In genomic region chr1:103561612-103562395, GRCh38 we compare ENCODE assay signal across 8 cellular contexts. TPM values are rescaled to one million over a fixed set of nuclear protein-coding genes. Genes with fewer than 3 reads are reported as not detected.
DNase-seq lines count a peak whose midpoint lies in the region; ATAC-seq and TF ChIP-seq lines count a peak whose summit lies in the region.

No MANE protein-coding gene starts in this region.

- H3K36me3 Mint-ChIP-seq in naive B cell = peaks cover 8 to 11% of the 10 kb centered on the region in 2 donors

- peaks cover 5 to 11% (median 10%) of the 10 kb centered on the region in 3 donors for H3K4me1 Mint-ChIP-seq in naive B cell

- H3K9me3 Mint-ChIP-seq in naive B cell = peaks cover 0 to 3% (median 0%) of the 10 kb centered on the region in 7 donors

- no peaks in the 10 kb centered on the region for H3K27me3 Mint-ChIP-seq in naive B cell

- peak overlapping the region in 5 of 8 donors; percentile 20 to 40 (median 22) for H3K4me3 Mint-ChIP-seq in naive B cell

- TF ChIP-seq POLR2A in GM18505 (IDR thresholded peaks at IDR 0.05; ENCODE audit: borderline replicate concordance, extremely low read depth, insufficient read depth, insufficient read length) = no peak

- ATAC-seq in GM18505 (IDR thresholded peaks at IDR 0.05; ENCODE audit: unreplicated experiment) = peak; percentile 83
- peak; percentile 76 for ATAC-seq in HG02759 (IDR thresholded peaks at IDR 0.05; ENCODE audit: unreplicated experiment)
- no peak for ATAC-seq in naive B cell (ENCODE audit: low read depth in 2 of 2)

- H3K27ac Mint-ChIP-seq in naive B cell = peak overlapping the region in 3 of 6 donors; percentile 22 to 86 (median 61)

- DNase-seq in SIG-M5 (lab: John Stamatoyannopoulos, UW) (peak; percentile 5), naive B cell (no peak), NCI-H226 (no peak), GM19240 (ENCODE audit: insufficient read length, low spot score) (no peak), COR-L47 (lab: John Stamatoyannopoulos, UW) (no peak), A172 (ENCODE audit: low spot score) (no peak)

RNA-seq across cellular contexts. Expression of gene AMY2B, which starts 9.6 kb away (rescaled TPM):
- 1 to 10 TPM in 4 of 6 donors, under 1 TPM in 1, not detected in 1; 0.70 to 2.7 (median 1.9) TPM for polyA plus RNA-seq in naive B cell (ENCODE audit: low read depth in 6 of 6)
- total RNA-seq in A172 (2014; rRNA removed; shearing (Covaris generic)) = not detected in 2 replicates

RNA-seq across cellular contexts. Expression of gene RNPC3, which starts 36.3 kb away (rescaled TPM):
- 10 to 100 TPM in 5 of 6 donors, 1 to 10 TPM in 1; 8.1 to 29.8 (median 24.8) TPM for polyA plus RNA-seq in naive B cell (ENCODE audit: low read depth in 6 of 6)
- 3.7 and 4.3 TPM in 2 replicates for total RNA-seq in A172 (2014; rRNA removed; shearing (Covaris generic))

RNA-seq across cellular contexts. Expression of gene AMY2A, which starts 55.4 kb away (rescaled TPM):
- polyA plus RNA-seq in naive B cell (ENCODE audit: low read depth in 6 of 6) = not detected
- total RNA-seq in A172 (2014; rRNA removed; shearing (Covaris generic)) = not detected in 2 replicates

Comparison
In these comparisons a context has a peak if more than half of its experiments do, and no peak if none do; other contexts are left out.
1. ATAC-seq: peak in GM18505 (single experiment) and HG02759 (single experiment); none in naive B cell (0 of 2).